In the genomic region with DNA sequence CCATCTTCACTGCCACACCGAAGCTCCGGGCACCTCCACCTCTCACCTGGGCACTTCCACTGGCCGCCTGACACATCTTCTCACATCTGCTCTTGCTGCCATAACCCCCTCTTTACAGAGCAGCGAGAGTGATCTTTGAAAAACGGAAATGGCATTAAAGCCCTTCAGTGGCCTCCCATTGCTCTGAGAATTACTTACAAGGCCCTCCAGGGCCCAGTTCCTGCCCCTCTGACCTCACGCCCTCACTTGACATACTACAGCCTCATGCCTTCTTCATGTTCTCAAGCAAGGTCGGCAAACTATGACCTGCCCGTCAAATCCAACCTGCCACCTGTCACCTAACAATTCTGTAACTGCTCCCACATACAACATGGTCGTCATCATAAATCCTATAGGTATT, we compare ENCODE assay signal across 28 cellular contexts.
DNase-seq lines count a peak whose midpoint lies in the region; ATAC-seq, FAIRE-seq and TF ChIP-seq lines count a peak whose summit lies in the region.
"Had no signal": no experiment of that assay in that cellular context is flagged by ENCODE, and none has a peak within 500 bp of the region (broad histone marks: within the 10 kb centered on the region; RNA-seq: fewer than 3 reads in every experiment).

No MANE protein-coding gene starts in this region.

- peaks cover 4 to 45% (median 8%) of the 10 kb centered on the region in 3 donors for H3K36me3 Mint-ChIP-seq in CD8-positive, alpha-beta memory T cell
- H3K36me3 Mint-ChIP-seq in nephron (ENCODE audit: low read depth): no peaks in the 10 kb centered on the region

- H2AFZ ChIP-seq in OCI-LY1 (ENCODE audit: low read length): peak overlapping the region; percentile 50

- no peak overlapping the region for H3K4me3 ChIP-seq in CD8-positive, alpha-beta memory T cell (ENCODE audit: low read length)
- H3K4me3 ChIP-seq in OCI-LY1 (ENCODE audit: low read depth, low read length, poor library complexity, severe bottlenecking) (peak overlapping the region; percentile 17), transverse colon (no peak overlapping the region), lower lobe of right lung (no peak overlapping the region)
- H3K4me3 ChIP-seq: ascending aorta, esophagus squamous epithelium, MG63, smooth muscle cell had no signal

- no peaks in the 10 kb centered on the region for H3K79me2 ChIP-seq in OCI-LY1 (ENCODE audit: insufficient read depth, low read length)

- WGBS in transverse colon (ENCODE audit: low coverage in 1 of 2), 2 donors: 87 to 100% methylated on average over 4 to 9 of the region's 9 CpGs

- CTCF ChIA-PET in CD8-positive, alpha-beta memory T cell (lab: Charles Lee): no interaction called here

- no peaks in the 10 kb centered on the region for H3K9me2 ChIP-seq in OCI-LY1 (ENCODE audit: low read depth, low read length)

- peaks cover 6% of the 10 kb centered on the region; the same call in 1 of the 2 replicates for H3F3A ChIP-seq in OCI-LY1 (ENCODE audit: insufficient read depth, low read length)

- no peak overlapping the region for H3K27ac ChIP-seq in CD8-positive, alpha-beta memory T cell (ENCODE audit: low read depth, low read length)
- H3K27ac ChIP-seq in OCI-LY1 (ENCODE audit: low read depth, low read length, poor library complexity, severe bottlenecking) (peak overlapping the region; percentile 99), transverse colon (no peak overlapping the region), lower lobe of right lung (no peak overlapping the region)
- H3K27ac ChIP-seq: ascending aorta, esophagus squamous epithelium, RWPE1 had no signal

- ATAC-seq in lower lobe of right lung: no peak
- ATAC-seq: left cardiac atrium had no signal

- peak overlapping the region in 5 of 8 donors; percentile 20 to 80 (median 64) for H3K27ac Mint-ChIP-seq in CD8-positive, alpha-beta memory T cell
- H3K27ac Mint-ChIP-seq in nephron: peak overlapping the region in 2 of 3 experiments; percentile 32 to 50
- H3K27ac Mint-ChIP-seq: activated naive CD8-positive, alpha-beta T cell; CD4-positive, alpha-beta T cell; H9 had no signal

- peak overlapping the region; percentile 55 for H3K9ac ChIP-seq in OCI-LY1 (ENCODE audit: low read length)

- intact Hi-C loops in transverse colon (cut with DNase I; ENCODE audit: low total_unique reads): no loop called here
- intact Hi-C loops in lower lobe of right lung (cut with DNase I): no loop called here

- no peak overlapping the region for H3K4me3 Mint-ChIP-seq in CD8-positive, alpha-beta memory T cell
- H3K4me3 Mint-ChIP-seq in nephron: no peak overlapping the region
- H3K4me3 Mint-ChIP-seq: activated CD4-positive, alpha-beta memory T cell treated with anti-CD3 and anti-CD28 coated beads for 36 hours; activated naive CD8-positive, alpha-beta T cell; CD4-positive, alpha-beta T cell; H9; memory B cell had no signal

- no peak for DNase-seq in CD8-positive, alpha-beta memory T cell
- DNase-seq in GM12892 (ENCODE audit: insufficient read length): no peak
- DNase-seq in transverse colon: no peak
- no peak for DNase-seq in lower lobe of right lung
- no peak for DNase-seq in AG08395 (ENCODE audit: low spot score)
- DNase-seq: activated CD4-positive, alpha-beta memory T cell treated with anti-CD3 and anti-CD28 coated beads for 36 hours; activated CD4-positive, CD25-positive, alpha-beta regulatory T cell treated with anti-CD3 and anti-CD28 coated beads, Interleukin-2, amount 50 U/mL, for 72 hours; activated CD8-positive, alpha-beta memory T cell treated with anti-CD3 and anti-CD28 coated beads, Interleukin-2, amount 50 U/mL, for 4 hours; activated effector memory CD4-positive, alpha-beta T cell treated with Interleukin-2 at 50 U/mL for 16 hours; CD4-positive, alpha-beta T cell; central memory CD4-positive, alpha-beta T cell; dermis blood vessel endothelial cell; EL; esophagus squamous epithelium; H9; left cardiac atrium; MG63; NCI-H2029 treated with DMSO at 0.1 percent for 48 hours; stimulated activated CD4-positive, alpha-beta T cell treated with anti-CD3 and anti-CD28 coated beads, Interleukin-2, amount 100 ng/mL, for 24 hours; substantia nigra had no signal

- H4K20me1 ChIP-seq in OCI-LY1 (ENCODE audit: insufficient read depth, low read length): no peaks in the 10 kb centered on the region

- no peaks in the 10 kb centered on the region for H3K36me3 ChIP-seq in CD8-positive, alpha-beta memory T cell (ENCODE audit: insufficient read depth, low read length)
- H3K36me3 ChIP-seq in OCI-LY1 (ENCODE audit: insufficient read depth, low read length): no peaks in the 10 kb centered on the region
- H3K36me3 ChIP-seq in transverse colon: no peaks in the 10 kb centered on the region
- H3K36me3 ChIP-seq in lower lobe of right lung: peaks cover 5% of the 10 kb centered on the region
- H3K36me3 ChIP-seq: MG63 had no signal

- TF ChIP-seq CTCF in OCI-LY1 (IDR thresholded peaks at IDR 0.05; ENCODE audit: low read length): no peak
- no peak for TF ChIP-seq CTCF in nephron (IDR thresholded peaks at IDR 0.05; ENCODE audit: unreplicated experiment in 3 of 3)
- no peak for TF ChIP-seq CTCF in transverse colon (IDR thresholded peaks at IDR 0.05)
- TF ChIP-seq CTCF in lower lobe of right lung (IDR thresholded peaks at IDR 0.05): no peak

- H3K27me3 Mint-ChIP-seq in CD8-positive, alpha-beta memory T cell: no peaks in the 10 kb centered on the region
- H3K27me3 Mint-ChIP-seq in nephron (ENCODE audit: low read depth): peaks cover 3% of the 10 kb centered on the region
- H3K27me3 Mint-ChIP-seq: activated CD4-positive, alpha-beta memory T cell treated with anti-CD3 and anti-CD28 coated beads for 36 hours; activated naive CD8-positive, alpha-beta T cell; CD4-positive, alpha-beta T cell; memory B cell had no signal

- H3K9me3 Mint-ChIP-seq in CD8-positive, alpha-beta memory T cell: no peaks in the 10 kb centered on the region
- H3K9me3 Mint-ChIP-seq in nephron: no peaks in the 10 kb centered on the region
- H3K9me3 Mint-ChIP-seq: activated CD4-positive, alpha-beta memory T cell treated with anti-CD3 and anti-CD28 coated beads for 36 hours; CD4-positive, alpha-beta T cell; H9; memory B cell had no signal

- H3K4me2 ChIP-seq in OCI-LY1 (ENCODE audit: low read length): peak overlapping the region; percentile 60

- no peaks in the 10 kb centered on the region for H3K4me1 ChIP-seq in CD8-positive, alpha-beta memory T cell (ENCODE audit: insufficient read depth, low read length)
- H3K4me1 ChIP-seq in OCI-LY1 (ENCODE audit: insufficient read depth, low read length, severe bottlenecking): peaks cover 94% of the 10 kb centered on the region
- peaks cover 0 to 15% (median 3%) of the 10 kb centered on the region in 4 donors for H3K4me1 ChIP-seq in transverse colon
- peaks cover 35% of the 10 kb centered on the region for H3K4me1 ChIP-seq in lower lobe of right lung

- no peak for TF ChIP-seq EP300 in transverse colon (IDR thresholded peaks at IDR 0.05; ENCODE audit: low read depth)

- in situ Hi-C loops in transverse colon (cut with MboI; ENCODE audit: low pct_ligation_motif_present in 1 of 4, low pct_unique_long_range_greater_than_20kb in 1 of 4, low sequenced_read_pairs in 3 of 4): no loop called here

- FAIRE-seq in GM12892 (lab: Jason Lieb, UNC): peak; percentile 40
- FAIRE-seq: frontal cortex had no signal

- H3K4me1 Mint-ChIP-seq in CD8-positive, alpha-beta memory T cell: peaks cover 44 to 60% (median 45%) of the 10 kb centered on the region in 3 donors
- H3K4me1 Mint-ChIP-seq in nephron: peaks cover 55% of the 10 kb centered on the region

- H3K9me3 ChIP-seq in CD8-positive, alpha-beta memory T cell (ENCODE audit: low read length): no peaks in the 10 kb centered on the region
- no peaks in the 10 kb centered on the region for H3K9me3 ChIP-seq in OCI-LY1 (ENCODE audit: low read length)
- no peaks in the 10 kb centered on the region for H3K9me3 ChIP-seq in transverse colon
- H3K9me3 ChIP-seq in lower lobe of right lung: no peaks in the 10 kb centered on the region
- H3K9me3 ChIP-seq: ascending aorta, esophagus squamous epithelium, MG63 had no signal

- TF ChIP-seq POLR2A in GM12892 (IDR thresholded peaks at IDR 0.05; ENCODE audit: low read depth, low read length): no peak
- TF ChIP-seq POLR2A in transverse colon (IDR thresholded peaks at IDR 0.05): no peak

- POLR2A ChIA-PET in CD8-positive, alpha-beta memory T cell (lab: Charles Lee): no interaction called here

- H3K27me3 ChIP-seq in CD8-positive, alpha-beta memory T cell (ENCODE audit: insufficient read depth, low read length, poor library complexity, severe bottlenecking): no peaks in the 10 kb centered on the region
- H3K27me3 ChIP-seq in OCI-LY1 (ENCODE audit: insufficient read depth, low read length): no peaks in the 10 kb centered on the region
- no peaks in the 10 kb centered on the region for H3K27me3 ChIP-seq in transverse colon
- H3K27me3 ChIP-seq in lower lobe of right lung (ENCODE audit: low read depth): no peaks in the 10 kb centered on the region
- H3K27me3 ChIP-seq: ascending aorta, esophagus squamous epithelium, MG63 had no signal
